Comparison of ENCODE assay signal across 38 cellular contexts in the genomic region with DNA sequence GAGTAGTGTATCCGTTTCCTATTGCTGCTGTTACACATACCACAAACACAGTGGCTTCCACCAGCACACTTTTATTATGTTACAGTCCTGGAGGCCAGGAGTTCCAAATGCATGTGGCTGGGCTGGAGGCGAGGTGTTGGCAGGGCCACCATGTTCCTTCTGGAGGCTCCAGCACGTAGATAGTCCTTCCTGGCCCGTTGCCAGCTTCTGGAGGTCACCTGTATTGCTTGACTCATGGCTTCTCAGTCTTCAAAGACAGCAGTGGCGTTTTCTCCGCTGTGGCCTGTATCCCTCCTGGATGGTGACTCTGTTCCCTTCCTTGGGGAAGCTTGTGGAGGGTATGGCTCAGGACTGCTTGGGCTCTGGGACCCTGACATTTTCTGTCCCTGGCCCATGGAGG.
"Had no signal": no experiment of that assay in that cellular context is flagged by ENCODE, and none has a peak within 500 bp of the region (broad histone marks: within the 10 kb centered on the region; RNA-seq: fewer than 3 reads in every experiment).

No MANE protein-coding gene starts in this region.

- DNase-seq: activated B cell treated with CpG ODN at 0.5 μM for 24 hours; activated CD4-positive, alpha-beta memory T cell treated with anti-CD3 and anti-CD28 coated beads for 36 hours; activated CD4-positive, alpha-beta T cell treated with anti-CD3 and anti-CD28 coated beads for 4 hours; activated CD4-positive, alpha-beta T cell treated with anti-CD3 and anti-CD28 coated beads, Interleukin-2, amount 10 ng/mL, durations not matched to agents 24 days and 14 days; activated CD4-positive, alpha-beta T cell treated with anti-CD3 and anti-CD28 coated beads, Interleukin-2, amount 50 U/mL, for 1 hour; activated CD4-positive, alpha-beta T cell treated with anti-CD3 and anti-CD28 coated beads, Interleukin-2, amount 50 U/mL, for 4 hours; activated CD4-positive, CD25-positive, alpha-beta regulatory T cell treated with anti-CD3 and anti-CD28 coated beads, Interleukin-2, amount 50 U/mL, for 72 hours; activated CD8-positive, alpha-beta memory T cell treated with anti-CD3 and anti-CD28 coated beads, Interleukin-2, amount 50 U/mL, for 4 hours; activated CD8-positive, alpha-beta T cell treated with anti-CD3 and anti-CD28 coated beads for 36 hours; activated effector memory CD4-positive, alpha-beta T cell treated with anti-CD3 and anti-CD28 coated beads, Interleukin-2, amount 50 U/mL, for 16 hours; activated gamma-delta T cell treated with Interleukin-2 at 50 U/mL for 16 hours; activated naive CD4-positive, alpha-beta T cell; activated naive CD4-positive, alpha-beta T cell treated with anti-CD3 and anti-CD28 coated beads for 36 hours; activated T-cell treated with anti-CD3 and anti-CD28 coated beads for 4 hours; activated T-cell treated with anti-CD3 and anti-CD28 coated beads, Interleukin-2, amount 50 U/mL, for 1 hour; activated T-cell treated with anti-CD3 and anti-CD28 coated beads, Interleukin-2, amount 50 U/mL, for 4 hours; activated T-cell treated with anti-CD3 and anti-CD28 coated beads, Interleukin-2, amount 50 U/mL, for 72 hours; amniotic stem cell; aorta; caudate nucleus; cerebellar nuclear complex; T-helper 1 cell; T-helper 2 cell; T-helper 9 cell had no signal

- H3K27ac Mint-ChIP-seq: activated B cell treated with CpG ODN at 0.5 μM for 24 hours; activated CD4-positive, alpha-beta memory T cell treated with anti-CD3 and anti-CD28 coated beads for 36 hours; activated CD4-positive, alpha-beta T cell treated with anti-CD3 and anti-CD28 coated beads, Interleukin-2, amount 10 ng/mL, durations not matched to agents 24 days and 14 days; activated CD8-positive, alpha-beta T cell treated with anti-CD3 and anti-CD28 coated beads for 36 hours; activated naive CD4-positive, alpha-beta T cell treated with anti-CD3 and anti-CD28 coated beads for 36 hours; activated naive CD4-positive, alpha-beta T cell treated with anti-CD3 and anti-CD28 coated beads, Interleukin-2, amount 50 U/mL, for 24 hours; activated naive CD8-positive, alpha-beta T cell; activated T-cell treated with anti-CD3 and anti-CD28 coated beads, Interleukin-2, amount 50 U/mL, for 72 hours; activated T-helper 1 cell treated with anti-CD3 and anti-CD28 coated beads, Interleukin-12 subunit alpha, Interleukin-12 subunit beta, Interleukin-2, Interleukin-4 antibody, amounts not matched to agents 30 ng/mL and 10 ng/mL and 1 ng/mL, durations not matched to agents 14 hours and 24 hours and 36 hours; activated T-helper 17 cell treated with anti-CD3 and anti-CD28 coated beads, Interleukin-2, amount 50 U/mL, for 72 hours; brain; T-helper 1 cell treated with Interleukin-12 subunit alpha and Interleukin-12 subunit beta and Interleukin-4 antibody, amounts not matched to agents 30 μg/mL and 1 μg/mL, for 36 hours; T-helper 2 cell treated with Interferon-gamma antibody and Interleukin-4, amounts not matched to agents 5 μg/mL and 100 μg/mL, for 36 hours had no signal

- H3K27me3 ChIP-seq: adrenal gland, cardiac muscle cell had no signal

- H3K4me3 Mint-ChIP-seq: activated B cell treated with CpG ODN at 0.5 μM for 24 hours; activated CD4-positive, alpha-beta memory T cell treated with anti-CD3 and anti-CD28 coated beads for 36 hours; activated CD4-positive, alpha-beta T cell treated with anti-CD3 and anti-CD28 coated beads, Interleukin-2, amount 10 ng/mL, durations not matched to agents 24 days and 14 days; activated CD8-positive, alpha-beta T cell treated with anti-CD3 and anti-CD28 coated beads for 36 hours; activated naive CD4-positive, alpha-beta T cell treated with anti-CD3 and anti-CD28 coated beads for 36 hours; activated naive CD4-positive, alpha-beta T cell treated with anti-CD3 and anti-CD28 coated beads, Interleukin-2, amount 50 U/mL, for 24 hours; activated naive CD8-positive, alpha-beta T cell; activated T-cell treated with anti-CD3 and anti-CD28 coated beads, Interleukin-2, amount 50 U/mL, for 4 hours; activated T-cell treated with anti-CD3 and anti-CD28 coated beads, Interleukin-2, amount 50 U/mL, for 72 hours; activated T-helper 1 cell treated with anti-CD3 and anti-CD28 coated beads, Interleukin-12 subunit alpha, Interleukin-12 subunit beta, Interleukin-2, Interleukin-4 antibody, amounts not matched to agents 30 ng/mL and 10 ng/mL and 1 ng/mL, durations not matched to agents 14 hours and 24 hours and 36 hours; activated T-helper 17 cell treated with anti-CD3 and anti-CD28 coated beads, Interleukin-2, amount 50 U/mL, for 72 hours; brain; central memory CD8-positive, alpha-beta T cell; T-helper 1 cell treated with Interleukin-12 subunit alpha and Interleukin-12 subunit beta and Interleukin-4 antibody, amounts not matched to agents 30 μg/mL and 1 μg/mL, for 36 hours; T-helper 2 cell treated with Interferon-gamma antibody and Interleukin-4, amounts not matched to agents 5 μg/mL and 100 μg/mL, for 36 hours had no signal

- H3K4me1 ChIP-seq: adrenal gland had no signal

- FAIRE-seq: astrocyte, bronchial epithelial cell, TTC549 had no signal

- H3K4me3 ChIP-seq: adrenal gland, cardiac muscle cell had no signal

- H3K27ac ChIP-seq: adrenal gland, cardiac muscle cell, VCaP had no signal

- H3K27me3 Mint-ChIP-seq: activated B cell treated with CpG ODN at 0.5 μM for 24 hours; activated CD4-positive, alpha-beta memory T cell treated with anti-CD3 and anti-CD28 coated beads for 36 hours; activated CD4-positive, alpha-beta T cell treated with anti-CD3 and anti-CD28 coated beads, Interleukin-2, amount 10 ng/mL, durations not matched to agents 24 days and 14 days; activated CD8-positive, alpha-beta T cell treated with anti-CD3 and anti-CD28 coated beads for 36 hours; activated naive CD4-positive, alpha-beta T cell treated with anti-CD3 and anti-CD28 coated beads, Interleukin-2, amount 50 U/mL, for 24 hours; activated naive CD8-positive, alpha-beta T cell; activated T-helper 17 cell treated with anti-CD3 and anti-CD28 coated beads, Interleukin-2, amount 50 U/mL, for 72 hours; central memory CD8-positive, alpha-beta T cell had no signal

- H3K4me1 Mint-ChIP-seq: activated B cell treated with CpG ODN at 0.5 μM for 24 hours; activated CD4-positive, alpha-beta T cell treated with anti-CD3 and anti-CD28 coated beads, Interleukin-2, amount 10 ng/mL, durations not matched to agents 24 days and 14 days; activated naive CD4-positive, alpha-beta T cell treated with anti-CD3 and anti-CD28 coated beads, Interleukin-2, amount 50 U/mL, for 24 hours; activated T-helper 17 cell treated with anti-CD3 and anti-CD28 coated beads, Interleukin-2, amount 50 U/mL, for 72 hours; brain had no signal

- ATAC-seq: activated CD8-positive, alpha-beta T cell treated with anti-CD3 and anti-CD28 coated beads for 36 hours; activated T-cell treated with anti-CD3 and anti-CD28 coated beads, Interleukin-2, amount 50 U/mL, for 4 hours; activated T-cell treated with anti-CD3 and anti-CD28 coated beads, Interleukin-2, amount 50 U/mL, for 72 hours; activated T-helper 17 cell treated with anti-CD3 and anti-CD28 coated beads, Interleukin-2, amount 50 U/mL, for 72 hours had no signal
